11 cellular contexts compared by ENCODE assay signal in genomic region chr7:7989133-7989984, GRCh38. TPM values are rescaled to one million over a fixed set of nuclear protein-coding genes. Genes with fewer than 3 reads are reported as not detected.
A peak's percentile ranks its signal among the peaks of the same experiment; 100 is the strongest.
DNase-seq lines count a peak whose midpoint lies in the region; ATAC-seq and TF ChIP-seq lines count a peak whose summit lies in the region.
"Had no signal": no experiment of that assay in that cellular context is flagged by ENCODE, and none has a peak within 500 bp of the region (broad histone marks: within the 10 kb centered on the region; RNA-seq: fewer than 3 reads in every experiment).

No MANE protein-coding gene starts in this region.

- no peaks in the 10 kb centered on the region for H3K27me3 ChIP-seq in BLaER1 treated with 17β-estradiol and CSF1 and Interleukin-3, amounts not matched to agents 10 nM and 100 nM

- H3K9me3 Mint-ChIP-seq in HFFc6 (peaks cover 21% of the 10 kb centered on the region), memory B cell (peaks cover 12% of the 10 kb centered on the region)
- peaks cover 17% of the 10 kb centered on the region for H3K9me3 Mint-ChIP-seq in activated naive CD8-positive, alpha-beta T cell treated with anti-CD3 and anti-CD28 coated beads, Interleukin-2, amount 50 U/mL, for 24 hours

- H3K4me3 Mint-ChIP-seq in HFFc6 (peak overlapping the region; percentile 55), memory B cell (peak overlapping the region; percentile 55)
- H3K4me3 Mint-ChIP-seq in activated naive CD8-positive, alpha-beta T cell treated with anti-CD3 and anti-CD28 coated beads, Interleukin-2, amount 50 U/mL, for 24 hours, result peak overlapping the region; percentile 73
- H3K4me3 Mint-ChIP-seq: H9, neural crest cell had no signal

- intact Hi-C loops in sciatic nerve (cut with DNase I), result no loop called here

- no peak overlapping the region for H3K4me3 ChIP-seq in BLaER1 treated with 17β-estradiol and CSF1 and Interleukin-3, amounts not matched to agents 10 nM and 100 nM

- no peak for DNase-seq in HFFc6
- DNase-seq in activated naive CD8-positive, alpha-beta T cell treated with anti-CD3 and anti-CD28 coated beads, Interleukin-2, amount 50 U/mL, for 24 hours, result no peak
- no peak for DNase-seq in memory B cell (ENCODE audit: low spot score in 2 of 2)
- no peak for DNase-seq in sciatic nerve (ENCODE audit: low spot score)
- no peak for DNase-seq in NCI-H1436 treated with DMSO at 0.1 percent for 48 hours (lab: John Stamatoyannopoulos, UW)
- DNase-seq: H9, NCI-H1694 had no signal

- peaks cover 23% of the 10 kb centered on the region for H3K36me3 Mint-ChIP-seq in HFFc6 (ENCODE audit: low read depth)
- H3K36me3 Mint-ChIP-seq in activated naive CD8-positive, alpha-beta T cell treated with anti-CD3 and anti-CD28 coated beads, Interleukin-2, amount 50 U/mL, for 24 hours (ENCODE audit: low read depth), result peaks cover 9% of the 10 kb centered on the region
- H3K36me3 Mint-ChIP-seq in memory B cell, result peaks cover 14% of the 10 kb centered on the region

- no peak overlapping the region for H3K27ac ChIP-seq in BLaER1 treated with 17β-estradiol and CSF1 and Interleukin-3, amounts not matched to agents 10 nM and 100 nM

- peaks cover 0 to 14% (median 0%) of the 10 kb centered on the region in 10 experiments; a peak in 5 of 20 replicates for H3K4me1 ChIP-seq in BLaER1 treated with 17β-estradiol and CSF1 and Interleukin-3, amounts not matched to agents 10 nM and 100 nM

- H3K4me1 Mint-ChIP-seq in HFFc6 (ENCODE audit: low read depth) (peaks cover 27% of the 10 kb centered on the region), memory B cell (peaks cover 35% of the 10 kb centered on the region)
- peaks cover 47% of the 10 kb centered on the region for H3K4me1 Mint-ChIP-seq in activated naive CD8-positive, alpha-beta T cell treated with anti-CD3 and anti-CD28 coated beads, Interleukin-2, amount 50 U/mL, for 24 hours
- H3K4me1 Mint-ChIP-seq: neural crest cell had no signal

- no peak overlapping the region; a peak in 2 of 22 replicates for H3K9ac ChIP-seq in BLaER1 treated with 17β-estradiol and CSF1 and Interleukin-3, amounts not matched to agents 10 nM and 100 nM

- H4K20me1 ChIP-seq in BLaER1 treated with 17β-estradiol and CSF1 and Interleukin-3, amounts not matched to agents 10 nM and 100 nM, result no peaks in the 10 kb centered on the region

- H3K36me3 ChIP-seq in BLaER1 treated with 17β-estradiol and CSF1 and Interleukin-3, amounts not matched to agents 10 nM and 100 nM, result peaks cover 0 to 13% (median 0%) of the 10 kb centered on the region in 11 experiments; a peak in 5 of 22 replicates

- H3K27me3 Mint-ChIP-seq in HFFc6 (ENCODE audit: insufficient read depth) (peaks cover 2% of the 10 kb centered on the region; the same call in 1 of the 2 replicates), memory B cell (no peaks in the 10 kb centered on the region)
- no peaks in the 10 kb centered on the region for H3K27me3 Mint-ChIP-seq in activated naive CD8-positive, alpha-beta T cell treated with anti-CD3 and anti-CD28 coated beads, Interleukin-2, amount 50 U/mL, for 24 hours

- H3K9me3 ChIP-seq in BLaER1 treated with 17β-estradiol and CSF1 and Interleukin-3, amounts not matched to agents 10 nM and 100 nM (replicated peaks in 1 of 11), result peaks cover 19 to 38% (median 31%) of the 10 kb centered on the region in 11 experiments

- no peak for TF ChIP-seq CTCF in HFFc6 (IDR thresholded peaks at IDR 0.05)

- peak overlapping the region in 8 of 11 experiments; percentile 1 to 41 (median 26); a peak in 9 of 22 replicates for H3K4me2 ChIP-seq in BLaER1 treated with 17β-estradiol and CSF1 and Interleukin-3, amounts not matched to agents 10 nM and 100 nM

- no peak for ATAC-seq in activated naive CD8-positive, alpha-beta T cell treated with anti-CD3 and anti-CD28 coated beads, Interleukin-2, amount 50 U/mL, for 24 hours
- ATAC-seq in memory B cell (ENCODE audit: low read depth) (no peak), sciatic nerve (no peak), HG03095 (IDR thresholded peaks at IDR 0.05; ENCODE audit: unreplicated experiment) (no peak), HG03521 (IDR thresholded peaks at IDR 0.05; ENCODE audit: unreplicated experiment) (no peak)

- H3K27ac Mint-ChIP-seq in HFFc6 (no peak overlapping the region), memory B cell (peak overlapping the region; percentile 58)
- H3K27ac Mint-ChIP-seq in activated naive CD8-positive, alpha-beta T cell treated with anti-CD3 and anti-CD28 coated beads, Interleukin-2, amount 50 U/mL, for 24 hours, result peak overlapping the region; percentile 41
- H3K27ac Mint-ChIP-seq: H9 had no signal

RNA-seq across cellular contexts. Expression of gene GLCCI1, which starts 20.8 kb away (rescaled TPM):
- total RNA-seq in HFFc6 (2021; fragmentation: NEBNext Ultra II Directional; extraction: Animal tissue kit (Norgen Biotek cat#: 25700)), result 10 to 100 TPM; 15.0 to 17.7 (median 16.2) TPM
- 23.5 TPM for total RNA-seq in sciatic nerve
